16 cellular contexts compared by ENCODE assay signal in genomic region chr15:95260856-95261255, GRCh38.
"Had no signal": no experiment of that assay in that cellular context is flagged by ENCODE, and none has a peak within 500 bp of the region (broad histone marks: within the 10 kb centered on the region; RNA-seq: fewer than 3 reads in every experiment).

No MANE protein-coding gene starts in this region.

- H3K79me2 ChIP-seq: hepatocyte had no signal

- DNase-seq: dermis blood vessel endothelial cell; erythroblast; foreskin keratinocyte; left colon; left ventricle myocardium superior; mucosa of descending colon; naive thymus-derived CD8-positive, alpha-beta T cell; posterior cingulate gyrus; small intestine; stimulated activated CD4-positive, alpha-beta T cell treated with anti-CD3 and anti-CD28 coated beads, Interleukin-2, amount 100 ng/mL, for 48 hours; stimulated activated naive CD4-positive, alpha-beta T cell treated with Interleukin-2 at 50 U/mL for 16 hours; upper lobe of right lung had no signal

- H3K9me3 Mint-ChIP-seq: naive thymus-derived CD8-positive, alpha-beta T cell; neural crest cell had no signal

- H3K9me3 ChIP-seq: mucosa of descending colon, right atrium auricular region, upper lobe of right lung, vagina had no signal

- H3K36me3 ChIP-seq: right atrium auricular region, upper lobe of right lung, vagina had no signal

- H3K27ac ChIP-seq: foreskin keratinocyte, hepatocyte had no signal

- H3K4me3 ChIP-seq: hepatocyte, mucosa of descending colon, right atrium auricular region, upper lobe of right lung, vagina had no signal

- H2AFZ ChIP-seq: hepatocyte had no signal

- H3K4me3 Mint-ChIP-seq: naive thymus-derived CD8-positive, alpha-beta T cell; neural crest cell had no signal

- H3K27me3 ChIP-seq: foreskin keratinocyte, hepatocyte, right atrium auricular region, upper lobe of right lung, vagina had no signal

- H3K27ac Mint-ChIP-seq: naive thymus-derived CD8-positive, alpha-beta T cell had no signal

- ATAC-seq: left colon; left ventricle myocardium superior; mucosa of descending colon; naive thymus-derived CD8-positive, alpha-beta T cell had no signal

- FAIRE-seq: small intestine had no signal

- H3K36me3 Mint-ChIP-seq: naive thymus-derived CD8-positive, alpha-beta T cell had no signal
